10 cellular contexts compared by ENCODE assay signal in the genomic region with DNA sequence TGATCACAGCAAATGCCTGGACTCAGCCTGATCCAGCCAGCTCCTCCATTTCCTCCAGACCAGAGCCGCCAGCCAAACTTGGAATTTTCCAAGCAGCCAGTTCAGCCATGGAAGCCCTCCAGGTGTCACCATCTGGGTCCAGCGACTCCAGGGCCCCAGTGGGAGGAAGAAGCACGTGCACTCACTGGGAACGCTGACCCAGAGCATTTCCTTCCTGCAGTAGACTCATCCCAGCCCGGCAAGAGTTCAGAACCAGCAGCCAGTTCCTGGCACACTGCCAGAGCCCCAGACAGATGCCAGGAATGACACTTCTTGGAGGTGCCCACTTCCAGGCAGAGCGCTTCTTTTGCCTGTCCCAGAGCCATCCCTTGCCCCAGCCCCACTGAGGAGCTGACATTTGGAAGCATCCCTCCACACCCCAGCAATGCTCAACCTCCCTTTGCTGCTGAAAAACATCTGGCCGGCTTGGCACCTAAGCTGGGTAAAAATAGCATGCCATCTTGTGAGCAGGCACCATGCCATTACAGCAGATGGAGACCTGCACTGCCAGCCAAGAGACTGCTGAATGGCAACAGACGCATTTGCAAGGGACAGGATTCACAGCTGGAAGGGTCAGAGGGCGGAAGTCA.
DNase-seq lines count a peak whose midpoint lies in the region; ATAC-seq, FAIRE-seq and TF ChIP-seq lines count a peak whose summit lies in the region.
"Had no signal": no experiment of that assay in that cellular context is flagged by ENCODE, and none has a peak within 500 bp of the region (broad histone marks: within the 10 kb centered on the region; RNA-seq: fewer than 3 reads in every experiment).

No MANE protein-coding gene starts in this region.

- no peak for TF ChIP-seq CTCF in lung (IDR thresholded peaks at IDR 0.05; ENCODE audit: control extremely low read depth, extremely low read depth)
- peak in 1 of 2 experiments; percentile 20 for TF ChIP-seq CTCF in tibial artery (IDR thresholded peaks at IDR 0.05)

- ATAC-seq in lung (ENCODE audit: insufficient read depth, low FRiP score) (no peak), GM21529 (IDR thresholded peaks at IDR 0.05; ENCODE audit: unreplicated experiment) (no peak)

- H3K4me1 ChIP-seq in lung (ENCODE audit: control insufficient read depth in 2 of 2, insufficient read depth in 2 of 2, low read length in 2 of 2) (peaks cover 4 to 18% of the 10 kb centered on the region in 2 donors), tibial artery (peaks cover 0 to 73% (median 59%) of the 10 kb centered on the region in 4 donors), SJCRH30 (no peaks in the 10 kb centered on the region)
- H3K4me1 ChIP-seq: SJSA1 had no signal

- H3K27me3 ChIP-seq in lung (ENCODE audit: control insufficient read depth, insufficient read depth) (no peaks in the 10 kb centered on the region), tibial artery (no peaks in the 10 kb centered on the region), SJCRH30 (no peaks in the 10 kb centered on the region)
- H3K27me3 ChIP-seq: SJSA1 had no signal

- no peak for TF ChIP-seq POLR2A in GM12891 (IDR thresholded peaks at IDR 0.05; ENCODE audit: low read depth, low read length)

- no peak overlapping the region for H3K4me3 ChIP-seq in lung
- no peak overlapping the region for H3K4me3 ChIP-seq in tibial artery
- no peak overlapping the region for H3K4me3 ChIP-seq in SJCRH30
- H3K4me3 ChIP-seq: SJSA1 had no signal

- WGBS in lung, 2 donors, result 50 to 54% methylated on average over 9 of the region's 9 CpGs

- no peaks in the 10 kb centered on the region for H3K9me3 ChIP-seq in lung (ENCODE audit: control insufficient read depth in 2 of 2, insufficient read depth in 1 of 2, low read length in 1 of 2)
- no peaks in the 10 kb centered on the region for H3K9me3 ChIP-seq in tibial artery
- no peaks in the 10 kb centered on the region for H3K9me3 ChIP-seq in SJCRH30 (replicated peaks)
- H3K9me3 ChIP-seq: SJSA1 had no signal

- H3K27ac ChIP-seq in lung (ENCODE audit: low read depth in 1 of 2, low read length in 1 of 2), result no peak overlapping the region
- H3K27ac ChIP-seq in tibial artery, result peak overlapping the region; percentile 73 to 79
- no peak overlapping the region for H3K27ac ChIP-seq in SJCRH30
- H3K27ac ChIP-seq: SJSA1 had no signal

- DNase-seq in NCI-H2171 (lab: John Stamatoyannopoulos, UW) (peak; percentile 50), dermis microvascular lymphatic vessel endothelial cell (ENCODE audit: low read depth in 2 of 2) (peak; percentile 41 to 54), lung (ENCODE audit: low spot score) (peak; percentile 32), tibial artery (peak; percentile 68 to 92), SJCRH30 (no peak), GM12891 (ENCODE audit: insufficient read length, low spot score) (no peak)
- DNase-seq: activated CD4-positive, alpha-beta T cell treated with anti-CD3 and anti-CD28 coated beads, Interleukin-2, amount 10 ng/mL, durations not matched to agents 7 days and 5 days; activated effector memory CD4-positive, alpha-beta T cell treated with anti-CD3 and anti-CD28 coated beads, Interleukin-2, amount 50 U/mL, for 16 hours had no signal

- no peak for FAIRE-seq in GM12891 (lab: Jason Lieb, UNC)

- intact Hi-C loops in tibial artery (cut with DNase I; ENCODE audit: low total_unique reads), result loop anchor here (10.0 kb wide), 1 partner anchor 200 kb away; a partner anchor contains a TSS

- H3K36me3 ChIP-seq in lung (ENCODE audit: control insufficient read depth in 2 of 2, insufficient read depth in 2 of 2, low read length in 2 of 2) (no peaks in the 10 kb centered on the region), tibial artery (no peaks in the 10 kb centered on the region), SJCRH30 (no peaks in the 10 kb centered on the region)
- H3K36me3 ChIP-seq: SJSA1 had no signal

TF ChIP-seq in GM12891, 5 proteins besides CTCF, POLR2A, EP300 and RAD21:
- TF ChIP-seq SPI1 (IDR thresholded peaks at IDR 0.05; ENCODE audit: low read depth, low read length) (no peak), POU2F2 (IDR thresholded peaks at IDR 0.05; ENCODE audit: low read depth, low read length) (no peak), PAX5 (IDR thresholded peaks at IDR 0.05; ENCODE audit: insufficient read depth, low read length, severe bottlenecking) (no peak), POLR2AphosphoS5 (IDR thresholded peaks at IDR 0.05; ENCODE audit: low read depth, low read length) (no peak), TAF1 (IDR thresholded peaks at IDR 0.05; ENCODE audit: low read depth, low read length) (no peak)

Comparison
In these comparisons a context has a peak if more than half of its experiments do, and no peak if none do; other contexts are left out.
1. DNase-seq: peak in NCI-H2171 (single experiment), dermis microvascular lymphatic vessel endothelial cell (2 of 2), lung (single experiment) and tibial artery (2 of 2); none in SJCRH30 (0 of 2) and GM12891 (single experiment).
2. H3K27ac ChIP-seq: peak in tibial artery (2 of 2); none in lung (0 of 2) and SJCRH30 (single experiment).